Comparison of ENCODE assay signal across 22 cellular contexts in the genomic region with DNA sequence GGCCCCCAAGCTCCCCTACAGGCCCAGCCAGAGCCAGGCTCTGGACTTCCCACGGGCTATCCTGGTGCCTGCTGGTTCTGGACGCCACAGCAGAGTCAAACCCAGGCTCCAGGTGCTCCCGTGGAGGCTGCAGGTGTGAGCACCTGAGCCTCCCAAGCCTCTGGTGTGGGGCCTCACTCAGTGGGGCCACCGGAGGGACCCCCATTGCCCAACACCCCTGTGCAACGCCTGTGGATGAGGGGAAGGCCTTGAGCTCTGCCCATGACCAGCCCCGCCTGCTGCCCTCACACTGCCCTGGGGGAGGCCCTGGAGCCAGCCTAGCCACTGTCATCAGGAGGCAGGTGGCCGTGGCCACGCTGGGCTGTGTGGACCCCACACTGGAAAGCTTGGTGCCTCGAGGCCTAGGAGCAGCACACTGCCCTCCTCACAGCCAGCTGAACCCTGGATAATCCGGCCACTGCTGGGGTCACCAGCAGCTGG.
DNase-seq lines count a peak whose midpoint lies in the region; ATAC-seq and TF ChIP-seq lines count a peak whose summit lies in the region.
"Had no signal": no experiment of that assay in that cellular context is flagged by ENCODE, and none has a peak within 500 bp of the region (broad histone marks: within the 10 kb centered on the region; RNA-seq: fewer than 3 reads in every experiment).

No MANE protein-coding gene starts in this region.

- H3K4me3 ChIP-seq in heart left ventricle (no peak overlapping the region), upper lobe of left lung (no peak overlapping the region), A673 (ENCODE audit: low read depth, low read length, poor library complexity, severe bottlenecking) (no peak overlapping the region)
- H3K4me3 ChIP-seq: prostate gland had no signal

- POLR2A ChIA-PET in A673 (lab: Charles Lee; ENCODE audit: low non-redundant PET), result no interaction called here

- no peak for TF ChIP-seq EP300 in upper lobe of left lung (IDR thresholded peaks at IDR 0.05)

- H3K36me3 ChIP-seq in heart left ventricle (peaks cover 0 to 6% (median 0%) of the 10 kb centered on the region in 9 donors), upper lobe of left lung (peaks cover 0 to 10% (median 2%) of the 10 kb centered on the region in 4 donors), A673 (ENCODE audit: insufficient read depth, low read length, poor library complexity, severe bottlenecking) (no peaks in the 10 kb centered on the region)
- H3K36me3 ChIP-seq: prostate gland had no signal

- 94 to 98% (median 96%) methylated on average over 2 to 10 of the region's 10 CpGs for WGBS in heart left ventricle, 4 donors
- WGBS in upper lobe of left lung, 2 donors, result 93 to 100% methylated on average over 1 to 9 of the region's 10 CpGs

- no peaks in the 10 kb centered on the region for H3K9me3 ChIP-seq in heart left ventricle
- H3K9me3 ChIP-seq in upper lobe of left lung, result no peaks in the 10 kb centered on the region
- no peaks in the 10 kb centered on the region for H3K9me3 ChIP-seq in A673 (ENCODE audit: low read depth, low read length, poor library complexity, severe bottlenecking)
- H3K9me3 ChIP-seq: prostate gland had no signal

- no peak overlapping the region for H3K27ac ChIP-seq in heart left ventricle
- no peak overlapping the region for H3K27ac ChIP-seq in upper lobe of left lung
- H3K27ac ChIP-seq in A673 (ENCODE audit: low read depth, low read length, poor library complexity, severe bottlenecking), result no peak overlapping the region
- H3K27ac ChIP-seq: prostate gland had no signal

- H3K27me3 Mint-ChIP-seq in natural killer cell treated with Interleukin-12 subunit alpha and Interleukin-12 subunit beta and Interleukin-15 and Interleukin-18, amount 100 ng/mL, for 72 hours, result peaks cover 0 to 14% of the 10 kb centered on the region in 2 donors
- H3K27me3 Mint-ChIP-seq: activated CD4-positive, alpha-beta memory T cell treated with anti-CD3 and anti-CD28 coated beads, Interleukin-2, amount 10 ng/mL, durations not matched to agents 7 days and 5 days; activated T-cell treated with anti-CD3 and anti-CD28 coated beads, Interleukin-2, amount 50 U/mL, for 24 hours; stimulated activated naive CD8-positive, alpha-beta T cell treated with anti-CD3 and anti-CD28 coated beads, Interleukin-15, amount 100 ng/mL, for 72 hours had no signal

- no peaks in the 10 kb centered on the region for H3K27me3 ChIP-seq in heart left ventricle
- H3K27me3 ChIP-seq in upper lobe of left lung, result no peaks in the 10 kb centered on the region
- no peaks in the 10 kb centered on the region for H3K27me3 ChIP-seq in A673 (replicated peaks; ENCODE audit: insufficient read depth, low read depth, low read length, poor library complexity)

- CTCF ChIA-PET in A673 (lab: Charles Lee), result interaction anchor here (1.3 kb wide), 1 partner anchor 38 kb away, joined by 3 read pairs; no protein-coding TSS in a partner anchor

- no peaks in the 10 kb centered on the region for H3K9me3 Mint-ChIP-seq in natural killer cell treated with Interleukin-12 subunit alpha and Interleukin-12 subunit beta and Interleukin-15 and Interleukin-18, amount 100 ng/mL, for 72 hours
- H3K9me3 Mint-ChIP-seq: activated CD4-positive, alpha-beta memory T cell treated with anti-CD3 and anti-CD28 coated beads, Interleukin-2, amount 10 ng/mL, durations not matched to agents 7 days and 5 days; activated naive CD4-positive, alpha-beta T cell treated with anti-CD3 and anti-CD28 coated beads for 36 hours; activated T-cell treated with anti-CD3 and anti-CD28 coated beads, Interleukin-2, amount 50 U/mL, for 24 hours; stimulated activated naive CD8-positive, alpha-beta T cell treated with anti-CD3 and anti-CD28 coated beads, Interleukin-15, amount 100 ng/mL, for 72 hours had no signal

- H3K4me1 ChIP-seq in heart left ventricle (peaks cover 0 to 16% (median 1%) of the 10 kb centered on the region in 12 donors), upper lobe of left lung (no peaks in the 10 kb centered on the region), A673 (ENCODE audit: insufficient read depth, low read length, poor library complexity, severe bottlenecking) (peaks cover 8% of the 10 kb centered on the region)
- H3K4me1 ChIP-seq: prostate gland had no signal

- no peak overlapping the region for H3K27ac Mint-ChIP-seq in natural killer cell treated with Interleukin-12 subunit alpha and Interleukin-12 subunit beta and Interleukin-15 and Interleukin-18, amount 100 ng/mL, for 72 hours
- H3K27ac Mint-ChIP-seq: activated CD4-positive, alpha-beta memory T cell treated with anti-CD3 and anti-CD28 coated beads, Interleukin-2, amount 10 ng/mL, durations not matched to agents 7 days and 5 days; activated naive CD4-positive, alpha-beta T cell treated with anti-CD3 and anti-CD28 coated beads for 36 hours; activated T-cell treated with anti-CD3 and anti-CD28 coated beads, Interleukin-2, amount 50 U/mL, for 24 hours had no signal

- peaks cover 22 to 33% of the 10 kb centered on the region in 2 donors for H3K4me1 Mint-ChIP-seq in natural killer cell treated with Interleukin-12 subunit alpha and Interleukin-12 subunit beta and Interleukin-15 and Interleukin-18, amount 100 ng/mL, for 72 hours (ENCODE audit: low read depth in 2 of 2)
- H3K4me1 Mint-ChIP-seq: activated CD4-positive, alpha-beta memory T cell treated with anti-CD3 and anti-CD28 coated beads, Interleukin-2, amount 10 ng/mL, durations not matched to agents 7 days and 5 days had no signal

- TF ChIP-seq CTCF in heart left ventricle (IDR thresholded peaks at IDR 0.05) (no peak), upper lobe of left lung (IDR thresholded peaks at IDR 0.05) (no peak), A673 (conservative IDR thresholded peaks at IDR 0.05; ENCODE audit: low read depth, low read length) (no peak)

- BruUV-seq in A673 (replicated peaks; lab: Mats Ljungman, UMichigan), result no TSS peak

- DNase-seq in activated naive CD4-positive, alpha-beta T cell treated with anti-CD3 and anti-CD28 coated beads, Interleukin-2, amount 50 U/mL, for 16 hours, result peak; percentile 6
- DNase-seq in activated naive CD4-positive, alpha-beta T cell (lab: John Stamatoyannopoulos, UW), result no peak
- peak in 4 of 5 donors; percentile 9 to 37 (median 16) for DNase-seq in heart left ventricle
- peak; percentile 42 for DNase-seq in natural killer cell treated with Interleukin-12 subunit alpha and Interleukin-12 subunit beta and Interleukin-15 and Interleukin-18, amount 100 ng/mL, for 72 hours (ENCODE audit: low spot score)
- peak; percentile 17 to 69 for DNase-seq in upper lobe of left lung
- no peak for DNase-seq in A673 (ENCODE audit: low spot score)
- no peak for DNase-seq in NCI-H1105 (lab: John Stamatoyannopoulos, UW)
- DNase-seq in OCI-M2 (lab: John Stamatoyannopoulos, UW; ENCODE audit: unreplicated experiment), result no peak
- DNase-seq: activated CD4-positive, alpha-beta memory T cell treated with anti-CD3 and anti-CD28 coated beads, Interleukin-2, amount 10 ng/mL, durations not matched to agents 7 days and 5 days; activated naive CD4-positive, alpha-beta T cell treated with anti-CD3 and anti-CD28 coated beads for 36 hours; activated T-cell treated with anti-CD3 and anti-CD28 coated beads, Interleukin-2, amount 50 U/mL, for 24 hours; amygdala; caudate nucleus; dermis blood vessel endothelial cell; midbrain; NCI-H1436 treated with DMSO at 0.1 percent for 48 hours; NCI-H510A; NK-92 treated with Interleukin-12 subunit alpha and Interleukin-12 subunit beta, amount 100 ng/mL, for 24 hours; stimulated activated naive CD8-positive, alpha-beta T cell treated with anti-CD3 and anti-CD28 coated beads, Interleukin-15, amount 100 ng/mL, for 72 hours; T1000 had no signal

- H3K4me3 Mint-ChIP-seq in natural killer cell treated with Interleukin-12 subunit alpha and Interleukin-12 subunit beta and Interleukin-15 and Interleukin-18, amount 100 ng/mL, for 72 hours, result no peak overlapping the region
- H3K4me3 Mint-ChIP-seq: activated CD4-positive, alpha-beta memory T cell treated with anti-CD3 and anti-CD28 coated beads, Interleukin-2, amount 10 ng/mL, durations not matched to agents 7 days and 5 days; activated naive CD4-positive, alpha-beta T cell treated with anti-CD3 and anti-CD28 coated beads for 36 hours; activated T-cell treated with anti-CD3 and anti-CD28 coated beads, Interleukin-2, amount 50 U/mL, for 24 hours; stimulated activated naive CD8-positive, alpha-beta T cell treated with anti-CD3 and anti-CD28 coated beads, Interleukin-15, amount 100 ng/mL, for 72 hours had no signal

- no peaks in the 10 kb centered on the region for H3K36me3 Mint-ChIP-seq in natural killer cell treated with Interleukin-12 subunit alpha and Interleukin-12 subunit beta and Interleukin-15 and Interleukin-18, amount 100 ng/mL, for 72 hours

- no peak for TF ChIP-seq POLR2A in heart left ventricle (IDR thresholded peaks at IDR 0.05)
- no peak for TF ChIP-seq POLR2A in upper lobe of left lung (IDR thresholded peaks at IDR 0.05)

- ATAC-seq in heart left ventricle (no peak), upper lobe of left lung (ENCODE audit: low FRiP score in 2 of 2) (no peak)
- no peak for ATAC-seq in natural killer cell treated with Interleukin-12 subunit alpha and Interleukin-12 subunit beta and Interleukin-15 and Interleukin-18, amount 100 ng/mL, for 72 hours
- ATAC-seq: left lobe of liver had no signal

- intact Hi-C loops in heart left ventricle (cut with DNase I), result no loop called here
- intact Hi-C loops in A673 (cut with micrococcal nuclease; ENCODE audit: unreplicated experiment), result no loop called here

Comparison
In these comparisons a context has a peak if more than half of its experiments do, and no peak if none do; other contexts are left out.
1. DNase-seq: peak in activated naive CD4-positive, alpha-beta T cell treated with anti-CD3 and anti-CD28 coated beads, Interleukin-2, amount 50 U/mL, for 16 hours (single experiment), heart left ventricle (4 of 5), natural killer cell treated with Interleukin-12 subunit alpha and Interleukin-12 subunit beta and Interleukin-15 and Interleukin-18, amount 100 ng/mL, for 72 hours (single experiment) and upper lobe of left lung (2 of 2); none in activated naive CD4-positive, alpha-beta T cell (0 of 4), A673 (single experiment), NCI-H1105 (single experiment) and OCI-M2 (single experiment).